11 cellular contexts compared by ENCODE assay signal in genomic region chr13:21016487-21016886, GRCh38. TPM values are rescaled to one million over a fixed set of nuclear protein-coding genes. Genes with fewer than 3 reads are reported as not detected.
DNase-seq lines count a peak whose midpoint lies in the region; ATAC-seq and TF ChIP-seq lines count a peak whose summit lies in the region.
"Had no signal": no experiment of that assay in that cellular context is flagged by ENCODE, and none has a peak within 500 bp of the region (broad histone marks: within the 10 kb centered on the region; RNA-seq: fewer than 3 reads in every experiment).

No MANE protein-coding gene starts in this region.

- H3K79me1 ChIP-seq in neuronal stem cell (ENCODE audit: low read depth, low read length) = peaks cover 2% of the 10 kb centered on the region

- H3K23ac ChIP-seq in neuronal stem cell (ENCODE audit: low read depth, low read length, poor library complexity) = no peak overlapping the region

- H3K4me3 ChIP-seq in right cardiac atrium (ENCODE audit: low read length) = no peak overlapping the region
- no peak overlapping the region for H3K4me3 ChIP-seq in heart right ventricle
- no peak overlapping the region for H3K4me3 ChIP-seq in brain microvascular endothelial cell (ENCODE audit: low read depth, low read length)
- H3K4me3 ChIP-seq in neuronal stem cell (ENCODE audit: low read length in 2 of 2) = no peak overlapping the region

- no peak overlapping the region for H2BK5ac ChIP-seq in neuronal stem cell (ENCODE audit: low read length)

- H3K27ac Mint-ChIP-seq in natural killer cell treated with Interleukin-12 subunit alpha and Interleukin-12 subunit beta and Interleukin-15 and Interleukin-18, amount 100 ng/mL, for 72 hours = peak overlapping the region; percentile 95 to 99

- no peak overlapping the region for H2BK120ac ChIP-seq in neuronal stem cell (ENCODE audit: low read depth, low read length)

- H2BK15ac ChIP-seq in neuronal stem cell (ENCODE audit: low read length) = no peak overlapping the region

- no peak overlapping the region for H3K4ac ChIP-seq in neuronal stem cell (ENCODE audit: low read length)

- no peak overlapping the region for H4K91ac ChIP-seq in neuronal stem cell (ENCODE audit: low read depth, low read length, poor library complexity)

- H3K4me1 ChIP-seq in right cardiac atrium (ENCODE audit: control insufficient read depth, insufficient read depth, low read length) (peaks cover 24% of the 10 kb centered on the region), heart right ventricle (peaks cover 20 to 94% (median 88%) of the 10 kb centered on the region in 9 donors), neuronal stem cell (ENCODE audit: control insufficient read depth in 2 of 2, insufficient read depth in 1 of 2, low read depth in 1 of 2, low read length in 2 of 2) (peaks cover 4 to 5% of the 10 kb centered on the region in 2 donors)

- no peak overlapping the region for H2AK5ac ChIP-seq in neuronal stem cell (ENCODE audit: low read depth, low read length)

- no peak overlapping the region for H3K18ac ChIP-seq in neuronal stem cell (ENCODE audit: low read length)

- H3K4me1 Mint-ChIP-seq in natural killer cell treated with Interleukin-12 subunit alpha and Interleukin-12 subunit beta and Interleukin-15 and Interleukin-18, amount 100 ng/mL, for 72 hours (ENCODE audit: low read depth in 2 of 2) = peaks cover 33 to 51% of the 10 kb centered on the region in 2 donors

- no peaks in the 10 kb centered on the region for H3K27me3 Mint-ChIP-seq in natural killer cell treated with Interleukin-12 subunit alpha and Interleukin-12 subunit beta and Interleukin-15 and Interleukin-18, amount 100 ng/mL, for 72 hours

- WGBS in right cardiac atrium = 65% methylated on average over 4 of the region's 4 CpGs
- WGBS in heart right ventricle, 2 donors = 67 to 72% methylated on average over 4 of the region's 4 CpGs
- no CpG with 5 or more reads among the region's 4 CpGs for WGBS in neuronal stem cell (ENCODE audit: extremely low coverage in 2 of 2, insufficient read length in 2 of 2, insufficient replicate concordance in 1 of 2), 2 donors

- H3K9me3 Mint-ChIP-seq in natural killer cell treated with Interleukin-12 subunit alpha and Interleukin-12 subunit beta and Interleukin-15 and Interleukin-18, amount 100 ng/mL, for 72 hours = peaks cover 3% of the 10 kb centered on the region

- no peak overlapping the region for H2AFZ ChIP-seq in neuronal stem cell (ENCODE audit: low read length)

- intact Hi-C loops in right cardiac atrium (cut with DNase I) = no loop called here
- intact Hi-C loops in heart right ventricle (cut with DNase I) = no loop called here

- no peak overlapping the region for H3K14ac ChIP-seq in neuronal stem cell (ENCODE audit: low read length)

- TF ChIP-seq CTCF in heart right ventricle (IDR thresholded peaks at IDR 0.05) (no peak), brain microvascular endothelial cell (IDR thresholded peaks at IDR 0.05; ENCODE audit: low read depth, low read length, missing control alignments) (no peak)

- no peak overlapping the region for H3K9ac ChIP-seq in neuronal stem cell (ENCODE audit: low read depth, low read length, poor library complexity)

- H3K36me3 Mint-ChIP-seq in natural killer cell treated with Interleukin-12 subunit alpha and Interleukin-12 subunit beta and Interleukin-15 and Interleukin-18, amount 100 ng/mL, for 72 hours = no peaks in the 10 kb centered on the region

- H3K27me3 ChIP-seq in right cardiac atrium (ENCODE audit: control insufficient read depth, insufficient read depth) = no peaks in the 10 kb centered on the region
- no peaks in the 10 kb centered on the region for H3K27me3 ChIP-seq in heart right ventricle
- H3K27me3 ChIP-seq in brain microvascular endothelial cell (replicated peaks) = no peaks in the 10 kb centered on the region
- H3K27me3 ChIP-seq in neuronal stem cell (ENCODE audit: control insufficient read depth in 3 of 3, insufficient read depth in 3 of 3, low read depth in 1 of 3, low read length in 3 of 3) = no peaks in the 10 kb centered on the region

- no peak overlapping the region for H4K8ac ChIP-seq in neuronal stem cell (ENCODE audit: low read depth, low read length)

- peak overlapping the region; percentile 80 for H3K4me3 Mint-ChIP-seq in natural killer cell treated with Interleukin-12 subunit alpha and Interleukin-12 subunit beta and Interleukin-15 and Interleukin-18, amount 100 ng/mL, for 72 hours

- H2BK12ac ChIP-seq in neuronal stem cell (ENCODE audit: low read length) = no peak overlapping the region

- ATAC-seq in right cardiac atrium (no peak), heart right ventricle (no peak), GM18858 (IDR thresholded peaks at IDR 0.05; ENCODE audit: unreplicated experiment) (no peak), left lobe of liver (no peak)
- ATAC-seq in natural killer cell treated with Interleukin-12 subunit alpha and Interleukin-12 subunit beta and Interleukin-15 and Interleukin-18, amount 100 ng/mL, for 72 hours = no peak

- DNase-seq in right cardiac atrium (no peak), heart right ventricle (no peak), brain microvascular endothelial cell (no peak), left lobe of liver (ENCODE audit: low spot score) (no peak), neuronal stem cell (ENCODE audit: low spot score) (no peak), DMS53 treated with DMSO at 0.1 percent for 48 hours (lab: John Stamatoyannopoulos, UW; ENCODE audit: unreplicated experiment) (no peak)
- DNase-seq in natural killer cell treated with Interleukin-12 subunit alpha and Interleukin-12 subunit beta and Interleukin-15 and Interleukin-18, amount 100 ng/mL, for 72 hours (ENCODE audit: low spot score) = no peak
- DNase-seq: activated effector memory CD4-positive, alpha-beta T cell treated with Interleukin-2 at 50 U/mL for 16 hours; NCI-H1092 treated with DMSO at 0.1 percent for 48 hours; occipital lobe had no signal

- no peaks in the 10 kb centered on the region for H3K9me3 ChIP-seq in right cardiac atrium (ENCODE audit: control insufficient read depth, low read length)
- no peaks in the 10 kb centered on the region for H3K9me3 ChIP-seq in heart right ventricle
- no peaks in the 10 kb centered on the region for H3K9me3 ChIP-seq in neuronal stem cell (replicated peaks in 1 of 2; ENCODE audit: control insufficient read depth in 2 of 2, insufficient read depth in 1 of 2, low read depth in 1 of 2, low read length in 2 of 2)

- H3K4me2 ChIP-seq in neuronal stem cell (ENCODE audit: insufficient read depth, low read length, poor library complexity, severe bottlenecking) = no peak overlapping the region

- in situ Hi-C loops in brain microvascular endothelial cell (cut with HindIII; ENCODE audit: low pct_ligation_motif_present, low sequenced_read_pairs) = no loop called here

- no peaks in the 10 kb centered on the region for H3K36me3 ChIP-seq in heart right ventricle
- H3K36me3 ChIP-seq in brain microvascular endothelial cell (replicated peaks) = peaks cover 3% of the 10 kb centered on the region
- peaks cover 3 to 13% of the 10 kb centered on the region in 2 donors for H3K36me3 ChIP-seq in neuronal stem cell (replicated peaks in 1 of 2; ENCODE audit: control insufficient read depth in 2 of 2, insufficient read depth in 2 of 2, low read length in 2 of 2)

- peak overlapping the region; percentile 48 for H3K27ac ChIP-seq in right cardiac atrium (ENCODE audit: low read length)
- H3K27ac ChIP-seq in heart right ventricle = peak overlapping the region in 4 of 10 donors; percentile 5 to 78 (median 37)
- H3K27ac ChIP-seq in brain microvascular endothelial cell = peak overlapping the region; percentile 90
- no peak overlapping the region for H3K27ac ChIP-seq in neuronal stem cell (replicated peaks; ENCODE audit: low read length)

RNA-seq across cellular contexts. Expression of gene LATS2, which starts 44.9 kb away (rescaled TPM):
- 10 to 100 TPM; 22.1 to 36.7 (median 23.6) TPM for total RNA-seq in right cardiac atrium
- 10.5 TPM for polyA plus RNA-seq in right cardiac atrium
- 10 to 100 TPM; 16.2 to 46.1 (median 27.9) TPM for total RNA-seq in heart right ventricle
- 10 to 100 TPM in 1 of 2 donors, 1 to 10 TPM in 1; 9.7 to 10.9 TPM for polyA plus RNA-seq in heart right ventricle
- total RNA-seq in natural killer cell treated with Interleukin-12 subunit alpha and Interleukin-12 subunit beta and Interleukin-15 and Interleukin-18, amount 100 ng/mL, for 72 hours = 10 to 100 TPM; 15.8 to 29.8 TPM
- 11.6 TPM for total RNA-seq in left lobe of liver
- polyA plus RNA-seq in neuronal stem cell (2013, experiment 1 of 2) = 13.5 TPM
- 14.1 TPM for polyA plus RNA-seq in neuronal stem cell (2013, experiment 2 of 2)
